ENCODE assay signal across 6 cellular contexts in genomic region chr19:1904385-1905070, GRCh38. TPM values are rescaled to one million over a fixed set of nuclear protein-coding genes. Genes with fewer than 3 reads are reported as not detected.
A peak's percentile ranks its signal among the peaks of the same experiment; 100 is the strongest.
DNase-seq lines count a peak whose midpoint lies in the region; ATAC-seq lines count a peak whose summit lies in the region.

No MANE protein-coding gene starts in this region.

- intact Hi-C loops in aorta (cut with DNase I), result no loop called here

- no peaks in the 10 kb centered on the region for H3K9me3 ChIP-seq in SJSA1 (replicated peaks)
- H3K9me3 ChIP-seq in iPS-18c (ENCODE audit: control insufficient read depth, insufficient read depth, low read length), result no peaks in the 10 kb centered on the region
- H3K9me3 ChIP-seq in aorta (ENCODE audit: control insufficient read depth, low read length), result no peaks in the 10 kb centered on the region

- peak; percentile 42 for ATAC-seq in aorta (ENCODE audit: low FRiP score)
- ATAC-seq in HG03342 (IDR thresholded peaks at IDR 0.05; ENCODE audit: unreplicated experiment), result no peak

- H3K4me1 ChIP-seq in SJSA1 (replicated peaks) (peaks cover 7% of the 10 kb centered on the region), aorta (ENCODE audit: control insufficient read depth in 1 of 2, insufficient read depth in 2 of 2, low read length in 2 of 2) (no peaks in the 10 kb centered on the region)

- 27 to 32% methylated on average over 12 of the region's 12 CpGs for WGBS in aorta, 2 donors

- peaks cover 19% of the 10 kb centered on the region for H3K36me3 ChIP-seq in SJSA1
- H3K36me3 ChIP-seq in aorta (ENCODE audit: control insufficient read depth in 1 of 2, insufficient read depth in 2 of 2, low read length in 1 of 2), result no peaks in the 10 kb centered on the region

- peak overlapping the region; percentile 83 for H3K4me3 ChIP-seq in SJSA1
- H3K4me3 ChIP-seq in iPS-18c (ENCODE audit: insufficient read depth, low read depth, low read length), result peak overlapping the region; percentile 31; the same call in 1 of the 2 replicates
- H3K4me3 ChIP-seq in aorta (ENCODE audit: low read length in 2 of 2), result no peak overlapping the region

- peak; percentile 28 for DNase-seq in stimulated activated CD4-positive, alpha-beta T cell treated with anti-CD3 and anti-CD28 coated beads, Interleukin-1b, Interleukin-23, amount 100 ng/mL, for 48 hours
- no peak for DNase-seq in stimulated activated CD4-positive, alpha-beta T cell treated with anti-CD3 and anti-CD28 coated beads, Interleukin-4, amount 100 ng/mL, for 24 hours
- DNase-seq in SJSA1 (ENCODE audit: low read depth in 1 of 2, low spot score in 2 of 2) (no peak), aorta (peak in 1 of 2 donors; percentile 79)

- H3K27me3 ChIP-seq in SJSA1 (replicated peaks) (no peaks in the 10 kb centered on the region), aorta (ENCODE audit: control insufficient read depth in 1 of 2, insufficient read depth in 2 of 2, low read length in 1 of 2) (no peaks in the 10 kb centered on the region)

- H3K27ac ChIP-seq in SJSA1 (no peak overlapping the region), aorta (ENCODE audit: low read depth in 1 of 2, low read length in 2 of 2) (peak overlapping the region in 1 of 2 donors; percentile 28)

RNA-seq across cellular contexts. Expression of gene ADAT3, which starts 0.7 kb away (rescaled TPM):
- total RNA-seq in SJSA1 (2014; rRNA removed; shearing (Covaris generic)), result 2.4 and 9.1 TPM in 2 replicates
- 1 to 10 TPM; 3.3 to 5.5 TPM for total RNA-seq in aorta
- polyA plus RNA-seq in aorta, result 1 to 10 TPM; 1.5 to 5.6 TPM

RNA-seq across cellular contexts. Expression of gene SCAMP4, which starts 0.7 kb away (rescaled TPM):
- total RNA-seq in SJSA1 (2014; rRNA removed; shearing (Covaris generic)), result 47.3 and 89.8 TPM in 2 replicates
- total RNA-seq in aorta, result 10 to 100 TPM; 38.8 to 49.6 TPM
- polyA plus RNA-seq in aorta, result 10 to 100 TPM; 10.1 to 19.1 TPM

RNA-seq across cellular contexts. Expression of gene ABHD17A, which starts 19.2 kb away (rescaled TPM):
- total RNA-seq in SJSA1 (2014; rRNA removed; shearing (Covaris generic)), result 91.9 and 101 TPM in 2 replicates
- total RNA-seq in aorta, result 10 to 100 TPM; 54.8 to 64.6 TPM
- 100 to 1,000 TPM in 1 of 2 donors, 10 to 100 TPM in 1; 48.8 to 116 TPM for polyA plus RNA-seq in aorta

RNA-seq across cellular contexts. Expression of gene CSNK1G2, which starts 36.4 kb away (rescaled TPM):
- 31.9 and 63.4 TPM in 2 replicates for total RNA-seq in SJSA1 (2014; rRNA removed; shearing (Covaris generic))
- total RNA-seq in aorta, result 10 to 100 TPM; 41.0 to 51.7 TPM
- 10 to 100 TPM; 51.1 to 59.8 TPM for polyA plus RNA-seq in aorta

RNA-seq across cellular contexts. Expression of gene KLF16, which starts 41.1 kb away (rescaled TPM):
- total RNA-seq in SJSA1 (2014; rRNA removed; shearing (Covaris generic)), result 5.6 and 8.7 TPM in 2 replicates
- total RNA-seq in aorta, result 10 to 100 TPM; 17.3 to 18.3 TPM
- polyA plus RNA-seq in aorta, result 1 to 10 TPM; 5.1 to 6.6 TPM

Comparison
In these comparisons a context has a peak if more than half of its experiments do, and no peak if none do; other contexts are left out.
1. H3K4me3 ChIP-seq: peak in SJSA1 (single experiment) and iPS-18c (single experiment); none in aorta (0 of 2).